Comparison of ENCODE assay signal across 1 cellular context in the genomic region with DNA sequence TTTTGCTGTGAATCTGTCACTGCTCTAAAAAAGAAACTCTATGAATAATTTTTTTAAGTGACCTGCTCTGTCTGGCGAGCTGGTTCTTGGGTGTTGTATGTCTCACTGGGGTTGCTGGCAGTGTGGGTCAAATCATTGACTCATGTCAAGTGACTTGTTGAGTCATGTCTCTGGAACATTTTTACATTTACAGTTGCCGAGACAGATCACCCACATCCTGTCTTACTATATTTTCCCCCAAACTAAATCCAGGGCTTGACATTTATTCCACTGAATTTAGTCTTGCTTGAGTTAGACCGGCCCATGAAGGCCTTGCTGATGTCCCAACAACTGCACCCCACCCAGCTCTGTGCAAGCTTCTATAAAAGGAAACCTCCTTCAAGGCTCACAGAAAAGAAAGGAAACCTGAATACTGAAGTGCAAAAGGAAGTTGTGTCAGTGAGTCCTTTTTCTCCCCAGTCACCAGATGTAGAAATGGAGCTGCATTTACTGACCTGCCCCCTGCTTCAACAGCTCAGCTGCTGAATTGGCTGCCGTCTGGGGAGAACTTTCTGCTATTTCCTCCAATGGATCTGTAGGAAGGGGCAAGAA.
TF ChIP-seq lines count a peak whose summit lies in the region.

No MANE protein-coding gene starts in this region.

TF ChIP-seq in SK-N-SH, 30 proteins besides CTCF, POLR2A, EP300 and RAD21 (continued from another document):
- TF ChIP-seq USF1 (IDR thresholded peaks at IDR 0.05; ENCODE audit: borderline replicate concordance, low read depth): peak; percentile 40; the same call in 1 of the 2 replicates
- TF ChIP-seq ELF1 (IDR thresholded peaks at IDR 0.05): no peak
- TF ChIP-seq YY1 (IDR thresholded peaks at IDR 0.05; ENCODE audit: low read depth): no peak
- no peak for TF ChIP-seq RCOR1 (IDR thresholded peaks at IDR 0.05; ENCODE audit: low read length)
- no peak for TF ChIP-seq ZBTB33 (IDR thresholded peaks at IDR 0.05; ENCODE audit: borderline replicate concordance, low read depth)
- TF ChIP-seq TCF12 (IDR thresholded peaks at IDR 0.05): peak; percentile 93
- TF ChIP-seq FOSL2 (IDR thresholded peaks at IDR 0.05; ENCODE audit: borderline replicate concordance, low read depth): peak; percentile 96
- TF ChIP-seq NRF1 (IDR thresholded peaks at IDR 0.05; ENCODE audit: low read depth, low read length): no peak
- peak; percentile 65 for TF ChIP-seq MAX (IDR thresholded peaks at IDR 0.05; ENCODE audit: low read depth)
- TF ChIP-seq EZH2phosphoT487 (IDR thresholded peaks at IDR 0.05; ENCODE audit: borderline replicate concordance, low read depth): no peak
- peak; percentile 26; the same call in 1 of the 2 replicates for TF ChIP-seq REST (IDR thresholded peaks at IDR 0.05; ENCODE audit: low read depth, low read length)
- TF ChIP-seq RFX5 (IDR thresholded peaks at IDR 0.05; ENCODE audit: low read length): no peak
